ENCODE assay signal across 1 cellular context in genomic region chr2:196293751-196294486, GRCh38.
TF ChIP-seq lines count a peak whose summit lies in the region.

No MANE protein-coding gene starts in this region.

TF ChIP-seq in SK-N-SH, 30 proteins besides CTCF, POLR2A, EP300 and RAD21 (continued from another document):
- TF ChIP-seq REST (IDR thresholded peaks at IDR 0.05; ENCODE audit: low read depth, low read length) (no peak), MAX (IDR thresholded peaks at IDR 0.05; ENCODE audit: low read depth) (peak; percentile 75; the same call in 1 of the 2 replicates), RXRA (IDR thresholded peaks at IDR 0.05; ENCODE audit: borderline replicate concordance, low read depth) (peak; percentile 86; the same call in 1 of the 2 replicates), NFIC (IDR thresholded peaks at IDR 0.05; ENCODE audit: borderline replicate concordance) (peak; percentile 86)
